ENCODE assay signal across 13 cellular contexts in the genomic region with DNA sequence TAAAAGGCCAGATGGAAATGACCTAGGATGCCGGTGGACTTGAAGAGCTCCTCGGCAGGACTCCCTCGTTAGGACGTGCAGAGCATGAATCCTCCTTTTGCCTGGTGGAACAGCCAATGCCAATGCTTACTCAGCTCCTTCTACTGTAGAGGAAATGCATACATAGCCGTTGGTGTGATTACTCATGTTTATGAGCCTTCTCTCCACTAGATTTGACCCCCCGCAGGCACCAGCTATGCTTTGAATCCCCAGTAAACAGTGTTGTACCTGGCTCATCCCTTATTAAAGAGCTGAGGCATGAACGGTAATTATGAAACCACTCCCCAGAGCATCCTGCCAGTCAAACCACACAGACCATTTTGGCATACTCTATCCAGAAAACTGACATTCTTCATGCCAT.
DNase-seq lines count a peak whose midpoint lies in the region; ATAC-seq and TF ChIP-seq lines count a peak whose summit lies in the region.
"Had no signal": no experiment of that assay in that cellular context is flagged by ENCODE, and none has a peak within 500 bp of the region (broad histone marks: within the 10 kb centered on the region; RNA-seq: fewer than 3 reads in every experiment).

No MANE protein-coding gene starts in this region.

- H3K9me2 ChIP-seq in SK-N-SH = no peaks in the 10 kb centered on the region

- H3K4me1 ChIP-seq in HEK293 (ENCODE audit: control insufficient read depth, insufficient read depth, low read length) (no peaks in the 10 kb centered on the region), left lung (peaks cover 0 to 4% of the 10 kb centered on the region in 2 donors), SK-N-SH (ENCODE audit: control insufficient read depth in 1 of 2, insufficient read depth in 2 of 2, low read depth in 1 of 2, low read length in 1 of 2) (peaks cover 0 to 26% of the 10 kb centered on the region in 2 experiments; a peak in 2 of 4 replicates)
- H3K4me1 ChIP-seq: body of pancreas had no signal

- TF ChIP-seq CTCF in HEK293 (tag by site-specific recombination; IDR thresholded peaks at IDR 0.05) = no peak
- TF ChIP-seq CTCF in epithelial cell of esophagus (IDR thresholded peaks at IDR 0.05; ENCODE audit: insufficient read depth, low read depth, low read length, missing control alignments) = no peak
- TF ChIP-seq CTCF in left lung (IDR thresholded peaks at IDR 0.05) = no peak
- no peak for TF ChIP-seq CTCF in SK-N-SH (IDR thresholded peaks at IDR 0.05)

- DNase-seq in A172 (ENCODE audit: low spot score) (peak; percentile 97), NCI-H748 (lab: John Stamatoyannopoulos, UW; ENCODE audit: unreplicated experiment) (peak; percentile 83), epithelial cell of esophagus (ENCODE audit: low read depth) (peak; percentile 84), retina (no peak), left lung (no peak), SK-N-SH (no peak), NCI-H1930 (lab: John Stamatoyannopoulos, UW) (no peak)
- DNase-seq: activated CD8-positive, alpha-beta T cell treated with anti-CD3 and anti-CD28 coated beads for 36 hours; activated effector memory CD4-positive, alpha-beta T cell treated with anti-CD3 and anti-CD28 coated beads, Interleukin-2, amount 50 U/mL, for 16 hours; body of pancreas; endodermal cell; NK-92 treated with Interleukin-12 subunit alpha and Interleukin-12 subunit beta, amount 100 ng/mL, for 24 hours had no signal

- H3K27ac ChIP-seq in HEK293 (ENCODE audit: extremely low read depth, low read depth, low read length) (no peak overlapping the region), left lung (no peak overlapping the region), SK-N-SH (ENCODE audit: low read depth in 2 of 2, low read length in 1 of 2) (no peak overlapping the region)
- H3K27ac ChIP-seq: body of pancreas had no signal

- H3F3A ChIP-seq in SK-N-SH (replicated peaks; ENCODE audit: insufficient read depth) = no peaks in the 10 kb centered on the region

- H3K4me3 ChIP-seq in HEK293 (ENCODE audit: low read depth, low read length) (no peak overlapping the region), epithelial cell of esophagus (ENCODE audit: low read length) (no peak overlapping the region), left lung (no peak overlapping the region), SK-N-SH (ENCODE audit: low read depth in 2 of 2, low read length in 1 of 2) (no peak overlapping the region)
- H3K4me3 ChIP-seq: body of pancreas had no signal

- CTCF ChIA-PET in HEK293 (lab: Yijun Ruan, JAX) (no interaction called here), SK-N-SH (lab: Yijun Ruan, JAX) (interaction anchor here (0.6 to 0.9 kb wide), 2 partner anchors 13 to 121 kb away, joined by 3 read pairs; no protein-coding TSS in a partner anchor)

- H3K9me3 ChIP-seq in HEK293 (ENCODE audit: control insufficient read depth, insufficient read depth, low read depth, low read length) = no peaks in the 10 kb centered on the region
- H3K9me3 ChIP-seq in left lung = no peaks in the 10 kb centered on the region
- H3K9me3 ChIP-seq in SK-N-SH = no peaks in the 10 kb centered on the region
- H3K9me3 ChIP-seq: body of pancreas had no signal

- WGBS in SK-N-SH (ENCODE audit: low lambda C conversion rate) = 84% methylated on average over 6 of the region's 7 CpGs

- H2AFZ ChIP-seq in SK-N-SH (ENCODE audit: low read depth) = no peak overlapping the region

- TF ChIP-seq EP300 in SK-N-SH (IDR thresholded peaks at IDR 0.05; ENCODE audit: borderline replicate concordance in 1 of 2, low read depth in 1 of 2, low read length in 1 of 2) = no peak

- no peak for TF ChIP-seq RAD21 in SK-N-SH (IDR thresholded peaks at IDR 0.05; ENCODE audit: low read length)

- intact Hi-C loops in left lung (cut with DNase I) = no loop called here

- H3K4me2 ChIP-seq in SK-N-SH = no peak overlapping the region

- no peaks in the 10 kb centered on the region for H4K20me1 ChIP-seq in SK-N-SH (ENCODE audit: insufficient read depth)

- no peaks in the 10 kb centered on the region for H3K79me2 ChIP-seq in SK-N-SH (ENCODE audit: insufficient read depth)

- H3K36me3 ChIP-seq in HEK293 (ENCODE audit: control insufficient read depth in 2 of 2, insufficient read depth in 1 of 2, low read length in 2 of 2) = peaks cover 12 to 27% of the 10 kb centered on the region in 2 experiments
- no peaks in the 10 kb centered on the region for H3K36me3 ChIP-seq in left lung
- peaks cover 39 to 67% of the 10 kb centered on the region in 2 experiments for H3K36me3 ChIP-seq in SK-N-SH (replicated peaks in 1 of 2; ENCODE audit: control insufficient read depth in 1 of 2, insufficient read depth in 2 of 2, low read length in 1 of 2)

- POLR2A ChIA-PET in HEK293 (lab: Yijun Ruan, JAX) (no interaction called here), SK-N-SH (lab: Yijun Ruan, JAX) (no interaction called here)

- H3K9ac ChIP-seq in SK-N-SH = no peak overlapping the region

- H3K27me3 ChIP-seq in left lung = no peaks in the 10 kb centered on the region
- H3K27me3 ChIP-seq in SK-N-SH (ENCODE audit: insufficient read depth) = no peaks in the 10 kb centered on the region
- H3K27me3 ChIP-seq: body of pancreas had no signal

- ATAC-seq in left lung = no peak
- ATAC-seq: activated CD8-positive, alpha-beta T cell treated with anti-CD3 and anti-CD28 coated beads for 36 hours; body of pancreas had no signal

TF ChIP-seq in HEK293, 187 proteins besides CTCF, POLR2A, EP300 and RAD21:
- TF ChIP-seq ZNF747 (tag by site-specific recombination; IDR thresholded peaks at IDR 0.05) = no peak
- TF ChIP-seq, protein P1, sequence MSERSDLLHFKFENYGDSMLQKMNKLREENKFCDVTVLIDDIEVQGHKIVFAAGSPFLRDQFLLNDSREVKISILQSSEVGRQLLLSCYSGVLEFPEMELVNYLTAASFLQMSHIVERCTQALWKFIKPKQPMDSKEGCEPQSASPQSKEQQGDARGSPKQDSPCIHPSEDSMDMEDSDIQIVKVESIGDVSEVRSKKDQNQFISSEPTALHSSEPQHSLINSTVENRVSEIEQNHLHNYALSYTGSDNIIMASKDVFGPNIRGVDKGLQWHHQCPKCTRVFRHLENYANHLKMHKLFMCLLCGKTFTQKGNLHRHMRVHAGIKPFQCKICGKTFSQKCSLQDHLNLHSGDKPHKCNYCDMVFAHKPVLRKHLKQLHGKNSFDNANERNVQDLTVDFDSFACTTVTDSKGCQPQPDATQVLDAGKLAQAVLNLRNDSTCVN (tag by site-specific recombination; optimal IDR thresholded peaks at IDR 0.05) = no peak
- TF ChIP-seq GLIS1 (tag by site-specific recombination; IDR thresholded peaks at IDR 0.05) = peak; percentile 82
- peak; percentile 75; the same call in 1 of the 2 replicates for TF ChIP-seq MZF1 (tag by site-specific recombination; IDR thresholded peaks at IDR 0.05; ENCODE audit: borderline replicate concordance)

TF ChIP-seq in SK-N-SH, 30 proteins besides CTCF, POLR2A, EP300 and RAD21:
- TF ChIP-seq, protein P2, sequence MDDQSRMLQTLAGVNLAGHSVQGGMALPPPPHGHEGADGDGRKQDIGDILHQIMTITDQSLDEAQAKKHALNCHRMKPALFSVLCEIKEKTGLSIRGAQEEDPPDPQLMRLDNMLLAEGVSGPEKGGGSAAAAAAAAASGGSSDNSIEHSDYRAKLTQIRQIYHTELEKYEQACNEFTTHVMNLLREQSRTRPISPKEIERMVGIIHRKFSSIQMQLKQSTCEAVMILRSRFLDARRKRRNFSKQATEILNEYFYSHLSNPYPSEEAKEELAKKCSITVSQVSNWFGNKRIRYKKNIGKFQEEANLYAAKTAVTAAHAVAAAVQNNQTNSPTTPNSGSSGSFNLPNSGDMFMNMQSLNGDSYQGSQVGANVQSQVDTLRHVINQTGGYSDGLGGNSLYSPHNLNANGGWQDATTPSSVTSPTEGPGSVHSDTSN (IDR thresholded peaks at IDR 0.05) = no peak
- TF ChIP-seq NRF1 (IDR thresholded peaks at IDR 0.05; ENCODE audit: low read depth, low read length) (no peak), FOXM1 (IDR thresholded peaks at IDR 0.05; ENCODE audit: low read depth) (no peak), RXRA (IDR thresholded peaks at IDR 0.05; ENCODE audit: borderline replicate concordance, low read depth) (no peak), TAF1 (IDR thresholded peaks at IDR 0.05; ENCODE audit: borderline replicate concordance, low read depth, low read length) (no peak), SIN3A (IDR thresholded peaks at IDR 0.05; ENCODE audit: borderline replicate concordance, low read depth, low read length) (no peak), EZH2phosphoT487 (IDR thresholded peaks at IDR 0.05; ENCODE audit: borderline replicate concordance, low read depth) (no peak), JUND (IDR thresholded peaks at IDR 0.05) (no peak), TCF12 (IDR thresholded peaks at IDR 0.05) (no peak), MXI1 (IDR thresholded peaks at IDR 0.05; ENCODE audit: low read depth, low read length) (no peak), ELF1 (IDR thresholded peaks at IDR 0.05) (no peak), RCOR1 (IDR thresholded peaks at IDR 0.05; ENCODE audit: low read length) (no peak), FOXJ3 (CRISPR knock-in tag; IDR thresholded peaks at IDR 0.05) (no peak)
- TF ChIP-seq, protein P3, sequence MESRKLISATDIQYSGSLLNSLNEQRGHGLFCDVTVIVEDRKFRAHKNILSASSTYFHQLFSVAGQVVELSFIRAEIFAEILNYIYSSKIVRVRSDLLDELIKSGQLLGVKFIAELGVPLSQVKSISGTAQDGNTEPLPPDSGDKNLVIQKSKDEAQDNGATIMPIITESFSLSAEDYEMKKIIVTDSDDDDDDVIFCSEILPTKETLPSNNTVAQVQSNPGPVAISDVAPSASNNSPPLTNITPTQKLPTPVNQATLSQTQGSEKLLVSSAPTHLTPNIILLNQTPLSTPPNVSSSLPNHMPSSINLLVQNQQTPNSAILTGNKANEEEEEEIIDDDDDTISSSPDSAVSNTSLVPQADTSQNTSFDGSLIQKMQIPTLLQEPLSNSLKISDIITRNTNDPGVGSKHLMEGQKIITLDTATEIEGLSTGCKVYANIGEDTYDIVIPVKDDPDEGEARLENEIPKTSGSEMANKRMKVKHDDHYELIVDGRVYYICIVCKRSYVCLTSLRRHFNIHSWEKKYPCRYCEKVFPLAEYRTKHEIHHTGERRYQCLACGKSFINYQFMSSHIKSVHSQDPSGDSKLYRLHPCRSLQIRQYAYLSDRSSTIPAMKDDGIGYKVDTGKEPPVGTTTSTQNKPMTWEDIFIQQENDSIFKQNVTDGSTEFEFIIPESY (IDR thresholded peaks at IDR 0.05; ENCODE audit: borderline replicate concordance, low read depth) = no peak
- TF ChIP-seq, protein P4, sequence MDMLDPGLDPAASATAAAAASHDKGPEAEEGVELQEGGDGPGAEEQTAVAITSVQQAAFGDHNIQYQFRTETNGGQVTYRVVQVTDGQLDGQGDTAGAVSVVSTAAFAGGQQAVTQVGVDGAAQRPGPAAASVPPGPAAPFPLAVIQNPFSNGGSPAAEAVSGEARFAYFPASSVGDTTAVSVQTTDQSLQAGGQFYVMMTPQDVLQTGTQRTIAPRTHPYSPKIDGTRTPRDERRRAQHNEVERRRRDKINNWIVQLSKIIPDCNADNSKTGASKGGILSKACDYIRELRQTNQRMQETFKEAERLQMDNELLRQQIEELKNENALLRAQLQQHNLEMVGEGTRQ (IDR thresholded peaks at IDR 0.05; ENCODE audit: borderline replicate concordance, low read depth, low read length) = no peak

Comparison
In these comparisons a context has a peak if more than half of its experiments do, and no peak if none do; other contexts are left out.
1. DNase-seq: peak in A172 (single experiment), NCI-H748 (single experiment) and epithelial cell of esophagus (single experiment); none in retina (single experiment), left lung (0 of 2), SK-N-SH (single experiment) and NCI-H1930 (0 of 2).